13 cellular contexts compared by ENCODE assay signal in genomic region chr3:189739396-189739795, GRCh38.
DNase-seq lines count a peak whose midpoint lies in the region; ATAC-seq and TF ChIP-seq lines count a peak whose summit lies in the region.
"Had no signal": no experiment of that assay in that cellular context is flagged by ENCODE, and none has a peak within 500 bp of the region (broad histone marks: within the 10 kb centered on the region; RNA-seq: fewer than 3 reads in every experiment).

No MANE protein-coding gene starts in this region.

- DNase-seq in GM06990 (ENCODE audit: extremely low read depth, insufficient read length) (peak; percentile 14), WTC11 (ENCODE audit: low spot score) (no peak), epithelial cell of esophagus (ENCODE audit: low read depth) (peak; percentile 73), kidney tubule cell (ENCODE audit: low spot score) (peak; percentile 65)
- no peak for DNase-seq in activated CD8-positive, alpha-beta T cell treated with anti-CD3 and anti-CD28 coated beads for 36 hours
- DNase-seq in activated T-cell treated with anti-CD3 and anti-CD28 coated beads, Interleukin-2, amount 50 U/mL, for 48 hours, result no peak
- DNase-seq: AML-193; Caco-2; CD4-positive, alpha-beta T cell; GM23248; HCEC 1CT had no signal

- H3K27me3 Mint-ChIP-seq in WTC11 (ENCODE audit: low read depth), result no peaks in the 10 kb centered on the region
- no peaks in the 10 kb centered on the region for H3K27me3 Mint-ChIP-seq in activated CD8-positive, alpha-beta T cell treated with anti-CD3 and anti-CD28 coated beads for 36 hours
- H3K27me3 Mint-ChIP-seq: CD4-positive, alpha-beta T cell had no signal

- no peaks in the 10 kb centered on the region for H3K27me3 ChIP-seq in GM06990 (replicated peaks; ENCODE audit: control insufficient read depth, insufficient read depth, low read length)

- ATAC-seq in WTC11 (no peak), GM21381 (IDR thresholded peaks at IDR 0.05; ENCODE audit: unreplicated experiment) (no peak)
- no peak for ATAC-seq in activated CD8-positive, alpha-beta T cell treated with anti-CD3 and anti-CD28 coated beads for 36 hours
- ATAC-seq: A549 had no signal

- H3K4me3 ChIP-seq in GM06990 (replicated peaks; ENCODE audit: low read depth, low read length) (no peak overlapping the region), epithelial cell of esophagus (ENCODE audit: low read length) (no peak overlapping the region)
- H3K4me3 ChIP-seq: A549, GM23248 had no signal

- no peaks in the 10 kb centered on the region for H3K9me3 Mint-ChIP-seq in WTC11
- H3K9me3 Mint-ChIP-seq in activated CD8-positive, alpha-beta T cell treated with anti-CD3 and anti-CD28 coated beads for 36 hours, result peaks cover 5% of the 10 kb centered on the region

- POLR2A ChIA-PET in WTC11 (lab: Charles Lee), result no interaction called here
- POLR2A ChIA-PET in activated CD8-positive, alpha-beta T cell treated with anti-CD3 and anti-CD28 coated beads for 36 hours (lab: Charles Lee), result no interaction called here

- peak overlapping the region; percentile 52; the same call in 1 of the 2 replicates for H3K27ac Mint-ChIP-seq in WTC11
- H3K27ac Mint-ChIP-seq in activated CD8-positive, alpha-beta T cell treated with anti-CD3 and anti-CD28 coated beads for 36 hours, result no peak overlapping the region
- H3K27ac Mint-ChIP-seq: CD4-positive, alpha-beta T cell had no signal

- peaks cover 8% of the 10 kb centered on the region for H3K36me3 ChIP-seq in GM06990 (ENCODE audit: control insufficient read depth, insufficient read depth, low read length)

- no peaks in the 10 kb centered on the region for H3K36me3 Mint-ChIP-seq in WTC11
- H3K36me3 Mint-ChIP-seq in activated CD8-positive, alpha-beta T cell treated with anti-CD3 and anti-CD28 coated beads for 36 hours (ENCODE audit: low read depth), result no peaks in the 10 kb centered on the region

- TF ChIP-seq CTCF in GM06990 (IDR thresholded peaks at IDR 0.05; ENCODE audit: insufficient read depth, low read length, poor library complexity, severe bottlenecking) (no peak), WTC11 (IDR thresholded peaks at IDR 0.05) (no peak), epithelial cell of esophagus (IDR thresholded peaks at IDR 0.05; ENCODE audit: insufficient read depth, low read depth, low read length, missing control alignments) (no peak)
- TF ChIP-seq CTCF in activated CD8-positive, alpha-beta T cell treated with anti-CD3 and anti-CD28 coated beads for 36 hours (IDR thresholded peaks at IDR 0.05), result no peak

- H3K4me3 Mint-ChIP-seq in WTC11, result no peak overlapping the region
- H3K4me3 Mint-ChIP-seq in activated CD8-positive, alpha-beta T cell treated with anti-CD3 and anti-CD28 coated beads for 36 hours, result no peak overlapping the region
- H3K4me3 Mint-ChIP-seq: CD4-positive, alpha-beta T cell had no signal

- peaks cover 9% of the 10 kb centered on the region for H3K4me1 Mint-ChIP-seq in WTC11
- no peaks in the 10 kb centered on the region for H3K4me1 Mint-ChIP-seq in activated CD8-positive, alpha-beta T cell treated with anti-CD3 and anti-CD28 coated beads for 36 hours (ENCODE audit: low read depth)

- CTCF ChIA-PET in WTC11 (lab: Charles Lee), result interaction anchor here (1.2 kb wide), 1 partner anchor 209 kb away, joined by 3 read pairs; no protein-coding TSS in a partner anchor
- CTCF ChIA-PET in activated CD8-positive, alpha-beta T cell treated with anti-CD3 and anti-CD28 coated beads for 36 hours (lab: Charles Lee), result no interaction called here

- intact Hi-C loops in activated CD8-positive, alpha-beta T cell treated with anti-CD3 and anti-CD28 coated beads for 36 hours (cut with micrococcal nuclease), result no loop called here

TF ChIP-seq in WTC11, 78 proteins besides CTCF, POLR2A, EP300 and RAD21:
- no peak for TF ChIP-seq RORB (CRISPR knock-in tag; IDR thresholded peaks at IDR 0.05)
- no peak for TF ChIP-seq ZNF423 (CRISPR knock-in tag; IDR thresholded peaks at IDR 0.05)
- no peak for TF ChIP-seq ZNF317 (CRISPR knock-in tag; IDR thresholded peaks at IDR 0.05; ENCODE audit: borderline replicate concordance, low read depth)
- TF ChIP-seq KAT7 (CRISPR knock-in tag; IDR thresholded peaks at IDR 0.05; ENCODE audit: borderline replicate concordance), result no peak
- TF ChIP-seq ZNF138 (CRISPR knock-in tag; conservative IDR thresholded peaks at IDR 0.05), result no peak
- no peak for TF ChIP-seq NR2C2 (CRISPR knock-in tag; IDR thresholded peaks at IDR 0.05)
- no peak for TF ChIP-seq PREB (CRISPR knock-in tag; IDR thresholded peaks at IDR 0.05; ENCODE audit: borderline replicate concordance)
- TF ChIP-seq ZNF671 (CRISPR knock-in tag; IDR thresholded peaks at IDR 0.05), result no peak
- TF ChIP-seq ZNF232 (CRISPR knock-in tag; IDR thresholded peaks at IDR 0.05), result no peak
- TF ChIP-seq EMX1 (CRISPR knock-in tag; IDR thresholded peaks at IDR 0.05), result no peak
- TF ChIP-seq ZNF532 (CRISPR knock-in tag; IDR thresholded peaks at IDR 0.05; ENCODE audit: borderline replicate concordance), result no peak
- TF ChIP-seq ZBTB21 (CRISPR knock-in tag; IDR thresholded peaks at IDR 0.05; ENCODE audit: borderline replicate concordance), result no peak
- no peak for TF ChIP-seq TEAD1 (CRISPR knock-in tag; IDR thresholded peaks at IDR 0.05)
- no peak for TF ChIP-seq HMGXB4 (CRISPR knock-in tag; IDR thresholded peaks at IDR 0.05)
- TF ChIP-seq MXD4 (CRISPR knock-in tag; IDR thresholded peaks at IDR 0.05; ENCODE audit: borderline replicate concordance), result no peak
- TF ChIP-seq CREB1 (CRISPR knock-in tag; IDR thresholded peaks at IDR 0.05), result no peak

Comparison
In these comparisons a context has a peak if more than half of its experiments do, and no peak if none do; other contexts are left out.
1. DNase-seq: peak in GM06990 (single experiment), epithelial cell of esophagus (single experiment) and kidney tubule cell (single experiment); none in WTC11 (single experiment), activated CD8-positive, alpha-beta T cell treated with anti-CD3 and anti-CD28 coated beads for 36 hours (single experiment) and activated T-cell treated with anti-CD3 and anti-CD28 coated beads, Interleukin-2, amount 50 U/mL, for 48 hours (0 of 2).